In genomic region chr1:25182629-25183028, GRCh38 we compare ENCODE assay signal across 17 cellular contexts. TPM values are rescaled to one million over a fixed set of nuclear protein-coding genes. Genes with fewer than 3 reads are reported as not detected.
DNase-seq lines count a peak whose midpoint lies in the region; ATAC-seq, FAIRE-seq and TF ChIP-seq lines count a peak whose summit lies in the region.
"Had no signal": no experiment of that assay in that cellular context is flagged by ENCODE, and none has a peak within 500 bp of the region (broad histone marks: within the 10 kb centered on the region; RNA-seq: fewer than 3 reads in every experiment).

No MANE protein-coding gene starts in this region.

- H3K4me2 ChIP-seq in smooth muscle cell, result peak overlapping the region; percentile 39
- H3K4me2 ChIP-seq: KMS-11 had no signal

- no peak for ATAC-seq in stimulated activated naive CD8-positive, alpha-beta T cell treated with anti-CD3 and anti-CD28 coated beads, Interleukin-15, amount 100 ng/mL, for 72 hours

- no peak overlapping the region for H2AFZ ChIP-seq in smooth muscle cell (ENCODE audit: low read depth)

- H3K9me3 ChIP-seq in SJSA1 (replicated peaks) (no peaks in the 10 kb centered on the region), smooth muscle cell (replicated peaks; ENCODE audit: low read depth) (no peaks in the 10 kb centered on the region)
- H3K9me3 ChIP-seq: Peyer's patch had no signal

- peaks cover 6% of the 10 kb centered on the region for H3K4me1 ChIP-seq in SJSA1 (replicated peaks)
- H3K4me1 ChIP-seq in smooth muscle cell (ENCODE audit: low read depth), result no peaks in the 10 kb centered on the region
- H3K4me1 ChIP-seq: Peyer's patch had no signal

- peaks cover 7% of the 10 kb centered on the region for H3F3A ChIP-seq in smooth muscle cell (ENCODE audit: low read depth)

- H3K9me3 Mint-ChIP-seq in stimulated activated naive CD8-positive, alpha-beta T cell treated with anti-CD3 and anti-CD28 coated beads, Interleukin-15, amount 100 ng/mL, for 72 hours, result peaks cover 0 to 2% of the 10 kb centered on the region in 2 donors

- H3K36me3 ChIP-seq in SJSA1 (no peaks in the 10 kb centered on the region), smooth muscle cell (ENCODE audit: low read depth) (no peaks in the 10 kb centered on the region)
- H3K36me3 ChIP-seq: cardiac muscle cell, Peyer's patch had no signal

- TF ChIP-seq CTCF in fibroblast of pulmonary artery (IDR thresholded peaks at IDR 0.05; ENCODE audit: low read length, missing control alignments), result no peak
- TF ChIP-seq CTCF in smooth muscle cell (IDR thresholded peaks at IDR 0.05; ENCODE audit: borderline replicate concordance, insufficient read depth, poor library complexity, severe bottlenecking), result no peak
- no peak for TF ChIP-seq CTCF in D721Med (IDR thresholded peaks at IDR 0.05; ENCODE audit: insufficient read depth, missing control alignments)

- H3K27me3 ChIP-seq in SJSA1 (replicated peaks), result no peaks in the 10 kb centered on the region
- H3K27me3 ChIP-seq in smooth muscle cell (ENCODE audit: low read depth), result no peaks in the 10 kb centered on the region
- H3K27me3 ChIP-seq: cardiac muscle cell, Peyer's patch had no signal

- H3K9ac ChIP-seq in smooth muscle cell (ENCODE audit: low read depth), result no peak overlapping the region
- H3K9ac ChIP-seq: KMS-11 had no signal

- no peaks in the 10 kb centered on the region for H4K20me1 ChIP-seq in smooth muscle cell (ENCODE audit: low read depth)

- no peak for FAIRE-seq in H54 (lab: Jason Lieb, UNC)
- no peak for FAIRE-seq in D721Med (lab: Jason Lieb, UNC)

- no peaks in the 10 kb centered on the region for H3K79me2 ChIP-seq in smooth muscle cell (ENCODE audit: low read depth)

- H3K27me3 Mint-ChIP-seq in stimulated activated naive CD8-positive, alpha-beta T cell treated with anti-CD3 and anti-CD28 coated beads, Interleukin-15, amount 100 ng/mL, for 72 hours, result peaks cover 9% of the 10 kb centered on the region

- peak; percentile 43 for DNase-seq in H54 (ENCODE audit: insufficient read length, low spot score)
- peak; percentile 63 to 74 for DNase-seq in SJSA1 (ENCODE audit: low read depth in 1 of 2, low spot score in 2 of 2)
- DNase-seq in fibroblast of pulmonary artery (ENCODE audit: low read depth), result peak; percentile 13
- DNase-seq in smooth muscle cell (lab: John Stamatoyannopoulos, UW; ENCODE audit: unreplicated experiment), result no peak
- DNase-seq in NCI-H2029 treated with DMSO at 0.1 percent for 48 hours (lab: John Stamatoyannopoulos, UW), result no peak
- DNase-seq in D721Med (ENCODE audit: insufficient read length, low spot score), result no peak
- no peak for DNase-seq in NCI-H2227 (lab: John Stamatoyannopoulos, UW; ENCODE audit: unreplicated experiment)
- DNase-seq in stimulated activated naive CD8-positive, alpha-beta T cell treated with anti-CD3 and anti-CD28 coated beads, Interleukin-15, amount 100 ng/mL, for 72 hours, result no peak
- DNase-seq: activated CD4-positive, alpha-beta T cell treated with anti-CD3 and anti-CD28 coated beads for 1 hour; activated naive CD4-positive, alpha-beta T cell treated with anti-CD3 and anti-CD28 coated beads for 36 hours; NCI-H1694; NCI-H69; stimulated activated CD4-positive, alpha-beta T cell treated with anti-CD3 and anti-CD28 coated beads, Interleukin-15, amount 100 ng/mL, for 24 hours; T-helper 2 cell had no signal

- peaks cover 14% of the 10 kb centered on the region for H3K4me1 Mint-ChIP-seq in stimulated activated naive CD8-positive, alpha-beta T cell treated with anti-CD3 and anti-CD28 coated beads, Interleukin-15, amount 100 ng/mL, for 72 hours

- no peak overlapping the region for H3K27ac ChIP-seq in SJSA1
- no peak overlapping the region for H3K27ac ChIP-seq in smooth muscle cell (ENCODE audit: low read depth)
- H3K27ac ChIP-seq: cardiac muscle cell, KMS-11, Peyer's patch had no signal

- H3K4me3 ChIP-seq in SJSA1 (no peak overlapping the region), fibroblast of pulmonary artery (replicated peaks; ENCODE audit: low read depth, low read length) (no peak overlapping the region), smooth muscle cell (no peak overlapping the region)
- H3K4me3 ChIP-seq: cardiac muscle cell, Peyer's patch had no signal

- H3K4me3 Mint-ChIP-seq in stimulated activated naive CD8-positive, alpha-beta T cell treated with anti-CD3 and anti-CD28 coated beads, Interleukin-15, amount 100 ng/mL, for 72 hours, result no peak overlapping the region
- H3K4me3 Mint-ChIP-seq: activated naive CD4-positive, alpha-beta T cell treated with anti-CD3 and anti-CD28 coated beads for 36 hours had no signal

- no peak overlapping the region for H3K27ac Mint-ChIP-seq in stimulated activated naive CD8-positive, alpha-beta T cell treated with anti-CD3 and anti-CD28 coated beads, Interleukin-15, amount 100 ng/mL, for 72 hours
- H3K27ac Mint-ChIP-seq: activated naive CD4-positive, alpha-beta T cell treated with anti-CD3 and anti-CD28 coated beads for 36 hours had no signal

- no peak for TF ChIP-seq POLR2A in H54 (IDR thresholded peaks at IDR 0.05; ENCODE audit: low read depth, low read length)

- WGBS in smooth muscle cell (ENCODE audit: low lambda C conversion rate), result 31% methylated on average over 14 of the region's 14 CpGs

RNA-seq across cellular contexts. Expression of gene SYF2, which starts 49.7 kb away (rescaled TPM):
- total RNA-seq in SJSA1 (2014; rRNA removed; shearing (Covaris generic)), result 34.0 and 49.7 TPM in 2 replicates
- total RNA-seq in smooth muscle cell, result 57.2 and 61.1 TPM in 2 replicates
- 28.1 and 33.9 TPM in 2 replicates for polyA plus RNA-seq in smooth muscle cell

Comparison
In these comparisons a context has a peak if more than half of its experiments do, and no peak if none do; other contexts are left out.
1. DNase-seq: peak in H54 (single experiment), SJSA1 (2 of 2) and fibroblast of pulmonary artery (single experiment); none in smooth muscle cell (single experiment), NCI-H2029 treated with DMSO at 0.1 percent for 48 hours (single experiment), D721Med (single experiment), NCI-H2227 (single experiment) and stimulated activated naive CD8-positive, alpha-beta T cell treated with anti-CD3 and anti-CD28 coated beads, Interleukin-15, amount 100 ng/mL, for 72 hours (0 of 2).